25 cellular contexts compared by ENCODE assay signal in the genomic region with DNA sequence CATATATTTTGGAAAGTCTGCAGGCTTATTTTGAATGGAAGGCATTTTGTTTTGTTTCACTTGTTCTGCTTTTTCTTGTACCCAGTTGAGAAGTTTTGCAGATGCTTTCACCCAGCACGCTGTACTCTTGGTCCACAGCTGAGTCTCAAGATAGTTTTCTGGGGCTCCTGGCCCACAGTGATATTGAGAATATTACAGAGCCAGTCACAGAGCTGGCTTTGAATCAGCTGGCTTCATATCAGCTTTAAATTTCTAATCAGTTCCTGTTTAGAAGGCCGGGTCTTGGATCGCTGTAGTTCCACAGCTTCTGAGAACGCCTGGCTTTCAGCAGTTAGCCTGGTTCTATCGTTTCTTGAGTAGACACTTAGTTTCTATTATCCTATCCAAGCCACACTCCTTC. TPM values are rescaled to one million over a fixed set of nuclear protein-coding genes. Genes with fewer than 3 reads are reported as not detected.
DNase-seq lines count a peak whose midpoint lies in the region; ATAC-seq and TF ChIP-seq lines count a peak whose summit lies in the region.
"Had no signal": no experiment of that assay in that cellular context is flagged by ENCODE, and none has a peak within 500 bp of the region (broad histone marks: within the 10 kb centered on the region; RNA-seq: fewer than 3 reads in every experiment).

No MANE protein-coding gene starts in this region.

- POLR2A ChIA-PET in naive thymus-derived CD8-positive, alpha-beta T cell (lab: Charles Lee) = interaction anchor here (1.1 to 5.8 kb wide), 11 partner anchors 8 to 82 kb away, joined by 3 to 24 read pairs (median 5); a partner anchor contains a TSS

- ATAC-seq in T-helper 17 cell = peak; percentile 58
- peak in 1 of 2 donors; percentile 36 for ATAC-seq in naive thymus-derived CD8-positive, alpha-beta T cell
- ATAC-seq: HepG2; lower lobe of right lung; natural killer cell; psoas muscle; Right ventricle myocardium inferior; SK-N-SH treated with all-trans-retinoic acid at 6 μM for 48 hours; stimulated activated effector memory CD8-positive, alpha-beta T cell treated with anti-CD3 and anti-CD28 coated beads, Interleukin-12 subunit alpha, Interleukin-12 subunit beta, amount 100 ng/mL, for 72 hours had no signal

- H3K9me3 ChIP-seq in T-helper 17 cell (ENCODE audit: control insufficient read depth, low read length, poor library complexity, severe bottlenecking) = no peaks in the 10 kb centered on the region
- H3K9me3 ChIP-seq: HAP-1, lower lobe of right lung, psoas muscle had no signal

- H3K27me3 Mint-ChIP-seq in activated naive CD4-positive, alpha-beta T cell treated with anti-CD3 and anti-CD28 coated beads for 36 hours (ENCODE audit: low read depth) = no peaks in the 10 kb centered on the region
- H3K27me3 Mint-ChIP-seq in T-helper 17 cell (no peaks in the 10 kb centered on the region), CD14-positive monocyte (ENCODE audit: low read depth in 3 of 3) (peaks cover 0 to 6% (median 0%) of the 10 kb centered on the region in 3 donors)
- no peaks in the 10 kb centered on the region for H3K27me3 Mint-ChIP-seq in activated T-helper 2 cell treated with anti-CD3 and anti-CD28 coated beads, Interferon-gamma antibody, Interleukin-2, Interleukin-4, amounts not matched to agents 10 μg/mL and 5 μg/mL and 100 μg/mL, durations not matched to agents 14 hours and 24 hours and 36 hours (ENCODE audit: low read depth)
- no peaks in the 10 kb centered on the region for H3K27me3 Mint-ChIP-seq in naive thymus-derived CD8-positive, alpha-beta T cell

- peak overlapping the region; percentile 61 for H3K4me3 Mint-ChIP-seq in activated naive CD4-positive, alpha-beta T cell treated with anti-CD3 and anti-CD28 coated beads for 36 hours
- H3K4me3 Mint-ChIP-seq in T-helper 17 cell (peak overlapping the region; percentile 85), CD14-positive monocyte (no peak overlapping the region)
- peak overlapping the region; percentile 78 for H3K4me3 Mint-ChIP-seq in activated T-helper 2 cell treated with anti-CD3 and anti-CD28 coated beads, Interferon-gamma antibody, Interleukin-2, Interleukin-4, amounts not matched to agents 10 μg/mL and 5 μg/mL and 100 μg/mL, durations not matched to agents 14 hours and 24 hours and 36 hours (ENCODE audit: low read depth)
- H3K4me3 Mint-ChIP-seq in naive thymus-derived CD8-positive, alpha-beta T cell = peak overlapping the region; percentile 34 to 95 (median 82)
- H3K4me3 Mint-ChIP-seq: natural killer cell; stimulated activated effector memory CD8-positive, alpha-beta T cell treated with anti-CD3 and anti-CD28 coated beads, Interleukin-12 subunit alpha, Interleukin-12 subunit beta, amount 100 ng/mL, for 72 hours had no signal

- intact Hi-C loops in activated naive CD4-positive, alpha-beta T cell treated with anti-CD3 and anti-CD28 coated beads for 36 hours (cut with micrococcal nuclease) = loop anchor here (1.0 to 2.0 kb wide), 3 partner anchors 27 to 45 kb away; no protein-coding TSS in a partner anchor
- intact Hi-C loops in activated T-helper 2 cell treated with anti-CD3 and anti-CD28 coated beads, Interferon-gamma antibody, Interleukin-2, Interleukin-4, amounts not matched to agents 10 μg/mL and 5 μg/mL and 100 μg/mL, durations not matched to agents 14 hours and 24 hours and 36 hours (cut with micrococcal nuclease) = no loop called here
- intact Hi-C loops in CD14-positive monocyte (cut with micrococcal nuclease) = no loop called here

- peak overlapping the region; percentile 76 for H3K27ac Mint-ChIP-seq in activated naive CD4-positive, alpha-beta T cell treated with anti-CD3 and anti-CD28 coated beads for 36 hours
- H3K27ac Mint-ChIP-seq in T-helper 17 cell (peak overlapping the region; percentile 89), CD14-positive monocyte (no peak overlapping the region)
- H3K27ac Mint-ChIP-seq in activated T-helper 2 cell treated with anti-CD3 and anti-CD28 coated beads, Interferon-gamma antibody, Interleukin-2, Interleukin-4, amounts not matched to agents 10 μg/mL and 5 μg/mL and 100 μg/mL, durations not matched to agents 14 hours and 24 hours and 36 hours = peak overlapping the region; percentile 75
- H3K27ac Mint-ChIP-seq in naive thymus-derived CD8-positive, alpha-beta T cell = peak overlapping the region in 9 of 10 donors; percentile 16 to 96 (median 94)
- H3K27ac Mint-ChIP-seq: natural killer cell; stimulated activated effector memory CD8-positive, alpha-beta T cell treated with anti-CD3 and anti-CD28 coated beads, Interleukin-12 subunit alpha, Interleukin-12 subunit beta, amount 100 ng/mL, for 72 hours had no signal

- peaks cover 8% of the 10 kb centered on the region for H3K36me3 Mint-ChIP-seq in activated naive CD4-positive, alpha-beta T cell treated with anti-CD3 and anti-CD28 coated beads for 36 hours (ENCODE audit: low read depth)
- no peaks in the 10 kb centered on the region for H3K36me3 Mint-ChIP-seq in T-helper 17 cell (ENCODE audit: low read depth)
- H3K36me3 Mint-ChIP-seq in activated T-helper 2 cell treated with anti-CD3 and anti-CD28 coated beads, Interferon-gamma antibody, Interleukin-2, Interleukin-4, amounts not matched to agents 10 μg/mL and 5 μg/mL and 100 μg/mL, durations not matched to agents 14 hours and 24 hours and 36 hours (ENCODE audit: low read depth) = peaks cover 7% of the 10 kb centered on the region
- peaks cover 2 to 9% (median 8%) of the 10 kb centered on the region in 3 donors for H3K36me3 Mint-ChIP-seq in naive thymus-derived CD8-positive, alpha-beta T cell
- H3K36me3 Mint-ChIP-seq in CD14-positive monocyte = no peaks in the 10 kb centered on the region
- H3K36me3 Mint-ChIP-seq: natural killer cell; stimulated activated effector memory CD8-positive, alpha-beta T cell treated with anti-CD3 and anti-CD28 coated beads, Interleukin-12 subunit alpha, Interleukin-12 subunit beta, amount 100 ng/mL, for 72 hours had no signal

- peaks cover 49% of the 10 kb centered on the region for H3K4me1 Mint-ChIP-seq in activated naive CD4-positive, alpha-beta T cell treated with anti-CD3 and anti-CD28 coated beads for 36 hours (ENCODE audit: low read depth)
- H3K4me1 Mint-ChIP-seq in T-helper 17 cell = peaks cover 16% of the 10 kb centered on the region
- peaks cover 29% of the 10 kb centered on the region for H3K4me1 Mint-ChIP-seq in activated T-helper 2 cell treated with anti-CD3 and anti-CD28 coated beads, Interferon-gamma antibody, Interleukin-2, Interleukin-4, amounts not matched to agents 10 μg/mL and 5 μg/mL and 100 μg/mL, durations not matched to agents 14 hours and 24 hours and 36 hours (ENCODE audit: low read depth)
- peaks cover 7 to 38% (median 32%) of the 10 kb centered on the region in 4 donors for H3K4me1 Mint-ChIP-seq in naive thymus-derived CD8-positive, alpha-beta T cell
- H3K4me1 Mint-ChIP-seq in CD14-positive monocyte = peaks cover 19% of the 10 kb centered on the region
- H3K4me1 Mint-ChIP-seq: natural killer cell; stimulated activated effector memory CD8-positive, alpha-beta T cell treated with anti-CD3 and anti-CD28 coated beads, Interleukin-12 subunit alpha, Interleukin-12 subunit beta, amount 100 ng/mL, for 72 hours had no signal

- no peak for TF ChIP-seq CTCF in CD14-positive monocyte (IDR thresholded peaks at IDR 0.05)

- CTCF ChIA-PET in activated naive CD4-positive, alpha-beta T cell treated with anti-CD3 and anti-CD28 coated beads for 36 hours (lab: Charles Lee) = interaction anchor here (0.8 to 1.5 kb wide), 3 partner anchors 20 to 238 kb away, joined by 3 to 4 read pairs (median 3); no protein-coding TSS in a partner anchor

- peaks cover 5% of the 10 kb centered on the region for H3K9me3 Mint-ChIP-seq in activated naive CD4-positive, alpha-beta T cell treated with anti-CD3 and anti-CD28 coated beads for 36 hours
- H3K9me3 Mint-ChIP-seq in activated T-helper 2 cell treated with anti-CD3 and anti-CD28 coated beads, Interferon-gamma antibody, Interleukin-2, Interleukin-4, amounts not matched to agents 10 μg/mL and 5 μg/mL and 100 μg/mL, durations not matched to agents 14 hours and 24 hours and 36 hours = peaks cover 7% of the 10 kb centered on the region
- peaks cover 0 to 4% (median under 1%) of the 10 kb centered on the region in 9 donors for H3K9me3 Mint-ChIP-seq in naive thymus-derived CD8-positive, alpha-beta T cell
- H3K9me3 Mint-ChIP-seq in CD14-positive monocyte = peaks cover 0 to 10% (median 0%) of the 10 kb centered on the region in 7 donors
- H3K9me3 Mint-ChIP-seq: natural killer cell; stimulated activated effector memory CD8-positive, alpha-beta T cell treated with anti-CD3 and anti-CD28 coated beads, Interleukin-12 subunit alpha, Interleukin-12 subunit beta, amount 100 ng/mL, for 72 hours had no signal

- peak; percentile 27 for DNase-seq in activated naive CD4-positive, alpha-beta T cell treated with anti-CD3 and anti-CD28 coated beads for 36 hours
- DNase-seq in activated naive CD4-positive, alpha-beta T cell treated with anti-CD3 and anti-CD28 coated beads, Interleukin-2, amount 50 U/mL, for 16 hours = no peak
- DNase-seq in T-helper 17 cell (no peak), CD14-positive monocyte (ENCODE audit: low spot score) (no peak), GOT3 (lab: John Stamatoyannopoulos, UW) (no peak), NCI-H82 (lab: John Stamatoyannopoulos, UW) (no peak)
- no peak for DNase-seq in activated T-helper 2 cell treated with anti-CD3 and anti-CD28 coated beads, Interferon-gamma antibody, Interleukin-2, Interleukin-4, amounts not matched to agents 10 μg/mL and 5 μg/mL and 100 μg/mL, durations not matched to agents 14 hours and 24 hours and 36 hours (ENCODE audit: low spot score)
- DNase-seq in naive thymus-derived CD8-positive, alpha-beta T cell = peak in 1 of 10 donors; percentile 9
- DNase-seq: DMS79 treated with DMSO at 0.1 percent for 48 hours; effector CD8-positive, alpha-beta T cell; GDM1; lower lobe of right lung; midbrain; natural killer cell; NCI-H1417 treated with DMSO at 0.1 percent for 48 hours; NCI-H2081; NCI-H2227 treated with DMSO at 0.1 percent for 48 hours; NCI-H526 treated with DMSO at 0.1 percent for 48 hours; occipital lobe; psoas muscle had no signal

RNA-seq across cellular contexts. Expression of a gene that starts 32.5 kb away (rescaled TPM):
- 10 to 100 TPM; 19.9 to 20.7 TPM for total RNA-seq in activated naive CD4-positive, alpha-beta T cell treated with anti-CD3 and anti-CD28 coated beads for 36 hours
- 10 to 100 TPM; 16.5 to 21.3 TPM for total RNA-seq in T-helper 17 cell
- total RNA-seq in activated T-helper 2 cell treated with anti-CD3 and anti-CD28 coated beads, Interferon-gamma antibody, Interleukin-2, Interleukin-4, amounts not matched to agents 10 μg/mL and 5 μg/mL and 100 μg/mL, durations not matched to agents 14 hours and 24 hours and 36 hours = 15.3 and 16.0 TPM in 2 replicates
- total RNA-seq in naive thymus-derived CD8-positive, alpha-beta T cell = 10 to 100 TPM; 30.5 to 34.2 TPM
- polyA plus RNA-seq in naive thymus-derived CD8-positive, alpha-beta T cell = 1 to 10 TPM; 6.4 to 8.7 (median 7.9) TPM
- polyA plus RNA-seq in CD14-positive monocyte = 1 to 10 TPM; 3.2 to 6.2 TPM

Comparison
In these comparisons a context has a peak if more than half of its experiments do, and no peak if none do; other contexts are left out.
1. H3K27ac Mint-ChIP-seq: peak in activated naive CD4-positive, alpha-beta T cell treated with anti-CD3 and anti-CD28 coated beads for 36 hours (single experiment), T-helper 17 cell (single experiment), activated T-helper 2 cell treated with anti-CD3 and anti-CD28 coated beads, Interferon-gamma antibody, Interleukin-2, Interleukin-4, amounts not matched to agents 10 μg/mL and 5 μg/mL and 100 μg/mL, durations not matched to agents 14 hours and 24 hours and 36 hours (single experiment) and naive thymus-derived CD8-positive, alpha-beta T cell (9 of 10); none in CD14-positive monocyte (0 of 7).
2. H3K4me3 Mint-ChIP-seq: peak in activated naive CD4-positive, alpha-beta T cell treated with anti-CD3 and anti-CD28 coated beads for 36 hours (single experiment), T-helper 17 cell (single experiment), activated T-helper 2 cell treated with anti-CD3 and anti-CD28 coated beads, Interferon-gamma antibody, Interleukin-2, Interleukin-4, amounts not matched to agents 10 μg/mL and 5 μg/mL and 100 μg/mL, durations not matched to agents 14 hours and 24 hours and 36 hours (single experiment) and naive thymus-derived CD8-positive, alpha-beta T cell (10 of 10); none in CD14-positive monocyte (0 of 2).